34 cellular contexts compared by ENCODE assay signal in genomic region chr12:108135627-108136026, GRCh38. TPM values are rescaled to one million over a fixed set of nuclear protein-coding genes. Genes with fewer than 3 reads are reported as not detected.
DNase-seq lines count a peak whose midpoint lies in the region; ATAC-seq, FAIRE-seq and TF ChIP-seq lines count a peak whose summit lies in the region.
"Had no signal": no experiment of that assay in that cellular context is flagged by ENCODE, and none has a peak within 500 bp of the region (broad histone marks: within the 10 kb centered on the region; RNA-seq: fewer than 3 reads in every experiment).

No MANE protein-coding gene starts in this region.

- WGBS in K562 (ENCODE audit: insufficient coverage, low coverage, missing lambda C conversion rate) = 0% methylated on average over 1 of the region's 1 CpG

- intact Hi-C loops in K562 (cut with micrococcal nuclease) = no loop called here

- H3K27ac ChIP-seq in K562 (ENCODE audit: extremely low read depth, low read depth, low read length) = no peak overlapping the region
- H3K27ac ChIP-seq: 22Rv1; A549; BLaER1; BLaER1 treated with 17β-estradiol and CSF1 and Interleukin-3, amounts not matched to agents 10 nM and 100 nM; C4-2B had no signal

- no peak for TF ChIP-seq POLR2A in K562 (conservative IDR thresholded peaks at IDR 0.05)

- H3K27me3 ChIP-seq in K562 (ENCODE audit: control insufficient read depth in 2 of 2, insufficient read depth in 2 of 2, low read length in 2 of 2) (no peaks in the 10 kb centered on the region; a peak in 1 of 5 replicates), MG63 (peaks cover 2% of the 10 kb centered on the region; the same call in 1 of the 2 replicates)
- H3K27me3 ChIP-seq: BE2C had no signal

- no TSS peak for BruUV-seq in K562 (replicated peaks; lab: Mats Ljungman, UMichigan)

- no peak for DNase-seq in K562 (ENCODE audit: extremely low read depth in 1 of 4, low spot score in 3 of 4)
- DNase-seq in MG63 = no peak
- DNase-seq: 8988T; ACHN; AML-193; BE2C; C1 segment of cervical spinal cord; Caco-2; Calu3; CD4-positive, alpha-beta memory T cell; CD4-positive, alpha-beta T cell; CD4-positive, CD25-positive, alpha-beta regulatory T cell; CD8-positive, alpha-beta memory T cell; CD8-positive, alpha-beta T cell; COR-L47; DMS 273 treated with DMSO at 0.1 percent for 48 hours; DMS153; DMS53; DMS79; DMS79 treated with DMSO at 0.1 percent for 48 hours; DND-41; EL had no signal

- H3K4me1 ChIP-seq in K562 (replicated peaks in 1 of 2; ENCODE audit: control insufficient read depth in 2 of 2, insufficient read depth in 2 of 2, low read length in 2 of 2) = peaks cover 11 to 13% of the 10 kb centered on the region in 2 experiments; a peak in 2 of 5 replicates
- H3K4me1 ChIP-seq: A549, BE2C, Caco-2 had no signal

- H3K36me3 ChIP-seq in K562 (ENCODE audit: control insufficient read depth, insufficient read depth, low read length) (no peaks in the 10 kb centered on the region), MG63 (no peaks in the 10 kb centered on the region)
- H3K36me3 ChIP-seq: BE2C; BLaER1; BLaER1 treated with 17β-estradiol and CSF1 and Interleukin-3, amounts not matched to agents 10 nM and 100 nM had no signal

- ATAC-seq in K562 = no peak
- ATAC-seq: A549; CD8-positive, alpha-beta T cell had no signal

- no peak for TF ChIP-seq RAD21 in K562 (CRISPR knock-in tag; conservative IDR thresholded peaks at IDR 0.05 in 1 of 2, IDR thresholded peaks at IDR 0.05 in 1 of 2)

- H3K4me3 ChIP-seq in K562 = no peak overlapping the region
- H3K4me3 ChIP-seq in MG63 = no peak overlapping the region
- H3K4me3 ChIP-seq: A549; BLaER1; BLaER1 treated with 17β-estradiol and CSF1 and Interleukin-3, amounts not matched to agents 10 nM and 100 nM had no signal

- in situ Hi-C loops in K562 (cut with MboI) = no loop called here

- POLR2A ChIA-PET in K562 (lab: Yijun Ruan, JAX) = interaction anchor here (0.6 to 1.6 kb wide), 5 partner anchors 8 to 204 kb away, joined by 3 to 4 read pairs (median 3); no protein-coding TSS in a partner anchor

- TF ChIP-seq CTCF in K562 (IDR thresholded peaks at IDR 0.05 in 2 of 3, conservative IDR thresholded peaks at IDR 0.05 in 1 of 3; ENCODE audit: insufficient read depth in 2 of 3, low read depth in 1 of 3, low read length in 3 of 3) = no peak

- peak overlapping the region; percentile 21; the same call in 1 of the 2 replicates for H3K4me2 ChIP-seq in K562 (ENCODE audit: insufficient read depth, low read length)
- H3K4me2 ChIP-seq: A549; BLaER1; BLaER1 treated with 17β-estradiol and CSF1 and Interleukin-3, amounts not matched to agents 10 nM and 100 nM had no signal

- H3K9ac ChIP-seq in K562 (ENCODE audit: insufficient read depth in 1 of 2, low read depth in 2 of 2, low read length in 2 of 2) = no peak overlapping the region
- H3K9ac ChIP-seq: BLaER1; BLaER1 treated with 17β-estradiol and CSF1 and Interleukin-3, amounts not matched to agents 10 nM and 100 nM had no signal

- FAIRE-seq in K562 (lab: Jason Lieb, UNC) = no peak
- FAIRE-seq: A204.1, A549, D721Med had no signal

- no peak for TF ChIP-seq EP300 in K562 (IDR thresholded peaks at IDR 0.05; ENCODE audit: low read length)

- CTCF ChIA-PET in K562 (lab: Yijun Ruan, JAX; ENCODE audit: low intra/inter-chr PET ratio) = no interaction called here

- H4K20me1 ChIP-seq in K562 (replicated peaks; ENCODE audit: control insufficient read depth, insufficient read depth, low read length) = no peaks in the 10 kb centered on the region
- H4K20me1 ChIP-seq: BLaER1 had no signal

- peaks cover 4% of the 10 kb centered on the region; the same call in 1 of the 3 replicates for H3K79me2 ChIP-seq in K562 (ENCODE audit: control insufficient read depth, insufficient read depth, low read length)

- no peak overlapping the region; the same call in 1 of the 2 replicates for H2AFZ ChIP-seq in K562 (ENCODE audit: low read depth, low read length)

- H3K9me1 ChIP-seq in K562 (ENCODE audit: control insufficient read depth, insufficient read depth, low read length) = no peaks in the 10 kb centered on the region

- H3K9me3 ChIP-seq in K562 (replicated peaks; ENCODE audit: control insufficient read depth, insufficient read depth, low read depth, low read length) = no peaks in the 10 kb centered on the region
- no peaks in the 10 kb centered on the region for H3K9me3 ChIP-seq in MG63
- H3K9me3 ChIP-seq: A549; BE2C; BLaER1; BLaER1 treated with 17β-estradiol and CSF1 and Interleukin-3, amounts not matched to agents 10 nM and 100 nM; Caco-2 had no signal

TF ChIP-seq in K562, 482 proteins besides CTCF, POLR2A, EP300 and RAD21 (continues in another document):
- TF ChIP-seq NCOA4 (IDR thresholded peaks at IDR 0.05; ENCODE audit: partially characterized antibody) = no peak
- no peak for TF ChIP-seq KDM5B (IDR thresholded peaks at IDR 0.05; ENCODE audit: insufficient replicate concordance, low read depth, low read length)
- TF ChIP-seq ETS1 (conservative IDR thresholded peaks at IDR 0.05; ENCODE audit: control insufficient read depth, low read depth, low read length) = no peak
- TF ChIP-seq MEF2D (tag; conservative IDR thresholded peaks at IDR 0.05; ENCODE audit: low read depth) = 0 out of 2 replicates have a peak, but pooled peaks have one; percentile 21
- 0 out of 4 replicates have a peak, but pooled peaks of 1 of the 2 experiments have one; percentile 2 for TF ChIP-seq ZNF639 (CRISPR knock-in tag; conservative IDR thresholded peaks at IDR 0.05 in 1 of 2, IDR thresholded peaks at IDR 0.05 in 1 of 2)
- TF ChIP-seq NFIC (IDR thresholded peaks at IDR 0.05) = peak; percentile 50
- 0 out of 2 replicates have a peak, but pooled peaks have one; percentile 36 for TF ChIP-seq HMG20B (CRISPR knock-in tag; IDR thresholded peaks at IDR 0.05)
- TF ChIP-seq ZNF589 (CRISPR knock-in tag; IDR thresholded peaks at IDR 0.05; ENCODE audit: low read depth) = no peak
- no peak for TF ChIP-seq HOXB6 (CRISPR knock-in tag; IDR thresholded peaks at IDR 0.05; ENCODE audit: borderline replicate concordance)

RNA-seq across cellular contexts. Expression of gene WSCD2, which starts 6.5 kb away (rescaled TPM):
- total RNA-seq in K562 (2011; cell fraction: chromatin; rRNA removed; ENCODE audit: low replicate concordance) = 0.65 and 4.6 TPM in 2 replicates
- 0.33 and 1.8 TPM in 2 replicates for total RNA-seq in K562 (2011; cell fraction: nucleolus; rRNA removed)
- 2.8 and 3.4 TPM in 2 replicates for total RNA-seq in K562 (2011; cell fraction: nucleoplasm; rRNA removed)
- total RNA-seq in K562 (2014; rRNA removed) = 4.0 and 4.9 TPM in 2 replicates
- total RNA-seq in K562 (2014; rRNA removed; fragmentation: Illumina TruSeq; extraction: Trizol) = 3.0 TPM in 2 replicates
- total RNA-seq in K562 (2015; rRNA removed; fragmentation: Illumina TruSeq; extraction: Trizol) = 13.9 and 14.1 TPM in 2 replicates
- total RNA-seq in K562 (2021) = 4.0 and 5.0 TPM in 2 replicates
- polyA plus RNA-seq in K562 (2011; rRNA removed) = 0.88 and 0.91 TPM in 2 replicates
- 0.15 and 0.38 TPM in 2 replicates for polyA plus RNA-seq in K562 (2011; cell fraction: cytosol; rRNA removed)
- 0.50 and 1.4 TPM in 2 replicates for polyA plus RNA-seq in K562 (2011; cell fraction: nucleus; rRNA removed)
- 9.3 and 12.5 TPM in 2 replicates for polyA plus RNA-seq in K562 (2012)
- 2.8 and 5.2 TPM in 2 replicates for polyA plus RNA-seq in K562 (2014; fragmentation: Illumina TruSeq; extraction: Trizol)
- under 1 TPM; 0.72 to 0.89 TPM for polyA plus RNA-seq in K562 (2014; fragmentation: Nextera tagmentation; extraction: Ambion mirVana)
- 4.1 and 6.0 TPM in 2 replicates for polyA plus RNA-seq in K562 (2014; rRNA removed)
- polyA minus RNA-seq in K562 (2011; rRNA and poly(A)+ RNA removed) = 0.11 and 0.57 TPM in 2 replicates
- 1.2 TPM in 1 of 2 replicates, not detected in the other for polyA minus RNA-seq in K562 (2011; cell fraction: cytosol; rRNA and poly(A)+ RNA removed)
- 0.67 and 3.7 TPM in 2 replicates for polyA minus RNA-seq in K562 (2011; cell fraction: nucleus; rRNA and poly(A)+ RNA removed)
- total RNA-seq in MG63 (2014; rRNA removed; shearing (Covaris generic); ENCODE audit: low replicate concordance) = not detected in 2 replicates
- total RNA-seq: A172; A673; Caco-2; Calu3; CD4-positive, alpha-beta memory T cell; CD4-positive, alpha-beta T cell; CD8-positive, alpha-beta memory T cell; CD8-positive, alpha-beta T cell had no signal
- polyA plus RNA-seq: A549; AG04450; BJ; CD14-positive monocyte; CD4-positive, alpha-beta memory T cell had no signal
